1 cellular context compared by ENCODE assay signal in genomic region chr11:96186806-96187205, GRCh38.
TF ChIP-seq lines count a peak whose summit lies in the region.

No MANE protein-coding gene starts in this region.

TF ChIP-seq in HepG2, 621 proteins besides CTCF, POLR2A, EP300 and RAD21:
- TF ChIP-seq ZMAT3 (CRISPR knock-in tag; conservative IDR thresholded peaks at IDR 0.05) = no peak
